In genomic region chr7:139495726-139496125, GRCh38 we compare ENCODE assay signal across 24 cellular contexts. TPM values are rescaled to one million over a fixed set of nuclear protein-coding genes. Genes with fewer than 3 reads are reported as not detected.
A peak's percentile ranks its signal among the peaks of the same experiment; 100 is the strongest.
DNase-seq lines count a peak whose midpoint lies in the region; ATAC-seq, FAIRE-seq and TF ChIP-seq lines count a peak whose summit lies in the region.
"Had no signal": no experiment of that assay in that cellular context is flagged by ENCODE, and none has a peak within 500 bp of the region (broad histone marks: within the 10 kb centered on the region; RNA-seq: fewer than 3 reads in every experiment).

No MANE protein-coding gene starts in this region.

- H3K4me1 Mint-ChIP-seq in stimulated activated naive CD8-positive, alpha-beta T cell treated with anti-CD3 and anti-CD28 coated beads, Interleukin-15, amount 100 ng/mL, for 72 hours: peaks cover 30% of the 10 kb centered on the region

- H3K4me2 ChIP-seq in BLaER1 treated with 17β-estradiol and CSF1 and Interleukin-3, amounts not matched to agents 10 nM and 100 nM: peak overlapping the region; percentile 75 to 95 (median 86)
- no peak overlapping the region for H3K4me2 ChIP-seq in K562 (ENCODE audit: insufficient read depth, low read length)

- H3K27me3 Mint-ChIP-seq in stimulated activated naive CD8-positive, alpha-beta T cell treated with anti-CD3 and anti-CD28 coated beads, Interleukin-15, amount 100 ng/mL, for 72 hours: peaks cover 9% of the 10 kb centered on the region

- DNase-seq in K562 (ENCODE audit: extremely low read depth in 1 of 4, low spot score in 3 of 4) (no peak), hypothalamus (lab: John Stamatoyannopoulos, UW) (no peak)
- DNase-seq in stimulated activated naive CD8-positive, alpha-beta T cell treated with anti-CD3 and anti-CD28 coated beads, Interleukin-15, amount 100 ng/mL, for 72 hours: no peak
- DNase-seq in activated CD4-positive, CD25-positive, alpha-beta regulatory T cell (lab: John Stamatoyannopoulos, UW): no peak
- DNase-seq: activated naive CD4-positive, alpha-beta T cell; AML-193; foreskin keratinocyte; GOT3; mucosa of descending colon; NCI-H1105 treated with DMSO at 0.1 percent for 48 hours; NCI-H2171 treated with DMSO at 0.1 percent for 48 hours; NCI-H526 treated with DMSO at 0.1 percent for 48 hours; psoas muscle; SHP77 treated with DMSO at 0.1 percent for 48 hours; stimulated activated CD4-positive, alpha-beta T cell treated with anti-CD3 and anti-CD28 coated beads, Interleukin-2, amount 100 ng/mL, for 48 hours had no signal

- H3K4me3 Mint-ChIP-seq in stimulated activated naive CD8-positive, alpha-beta T cell treated with anti-CD3 and anti-CD28 coated beads, Interleukin-15, amount 100 ng/mL, for 72 hours: no peak overlapping the region
- H3K4me3 Mint-ChIP-seq: type B pancreatic cell had no signal

- CTCF ChIA-PET in K562 (lab: Yijun Ruan, JAX; ENCODE audit: low intra/inter-chr PET ratio): no interaction called here

- H3K9me3 ChIP-seq in BLaER1 treated with 17β-estradiol and CSF1 and Interleukin-3, amounts not matched to agents 10 nM and 100 nM (replicated peaks in 1 of 11): peaks cover 10 to 15% (median 13%) of the 10 kb centered on the region in 11 experiments; a peak in 20 of 22 replicates
- no peaks in the 10 kb centered on the region for H3K9me3 ChIP-seq in K562 (replicated peaks; ENCODE audit: control insufficient read depth, insufficient read depth, low read depth, low read length)

- TF ChIP-seq RAD21 in K562 (CRISPR knock-in tag; conservative IDR thresholded peaks at IDR 0.05 in 1 of 2, IDR thresholded peaks at IDR 0.05 in 1 of 2): no peak

- POLR2A ChIA-PET in K562 (lab: Yijun Ruan, JAX): interaction anchor here (0.7 kb wide), 1 partner anchor 53 kb away, joined by 4 read pairs; no protein-coding TSS in a partner anchor

- BruUV-seq in K562 (replicated peaks; lab: Mats Ljungman, UMichigan): no TSS peak

- peak overlapping the region; percentile 7 to 61 (median 51); a peak in 14 of 22 replicates for H3K9ac ChIP-seq in BLaER1 treated with 17β-estradiol and CSF1 and Interleukin-3, amounts not matched to agents 10 nM and 100 nM
- H3K9ac ChIP-seq in K562 (ENCODE audit: insufficient read depth in 1 of 2, low read depth in 2 of 2, low read length in 2 of 2): 0 out of 4 replicates have a peak overlapping the region, but pooled peaks of 1 of the 2 experiments have one; percentile 32

- peak overlapping the region in 1 of 10 experiments; percentile 47; a peak in 3 of 20 replicates for H3K4me3 ChIP-seq in BLaER1 treated with 17β-estradiol and CSF1 and Interleukin-3, amounts not matched to agents 10 nM and 100 nM
- H3K4me3 ChIP-seq in K562: no peak overlapping the region
- H3K4me3 ChIP-seq: mucosa of descending colon, psoas muscle had no signal

- H3K79me2 ChIP-seq in K562 (ENCODE audit: control insufficient read depth, insufficient read depth, low read length): no peaks in the 10 kb centered on the region

- no peak overlapping the region for H2AFZ ChIP-seq in K562 (ENCODE audit: low read depth, low read length)

- H3K9me1 ChIP-seq in K562 (ENCODE audit: control insufficient read depth, insufficient read depth, low read length): no peaks in the 10 kb centered on the region

- peak; percentile 7 for ATAC-seq in GM18511 (IDR thresholded peaks at IDR 0.05; ENCODE audit: unreplicated experiment)
- peak; percentile 6 for ATAC-seq in HG02973 (IDR thresholded peaks at IDR 0.05; ENCODE audit: unreplicated experiment)
- no peak for ATAC-seq in K562
- no peak for ATAC-seq in stimulated activated naive CD8-positive, alpha-beta T cell treated with anti-CD3 and anti-CD28 coated beads, Interleukin-15, amount 100 ng/mL, for 72 hours
- ATAC-seq: foreskin keratinocyte, mucosa of descending colon, psoas muscle had no signal

- intact Hi-C loops in K562 (cut with micrococcal nuclease): loop anchor here (5.0 kb wide), 1 partner anchor 153 kb away; the partner anchor contains the start of gene FMC1

- no peak for TF ChIP-seq EP300 in K562 (IDR thresholded peaks at IDR 0.05; ENCODE audit: low read length)

- no peak for TF ChIP-seq POLR2A in K562 (conservative IDR thresholded peaks at IDR 0.05)

- TF ChIP-seq CTCF in K562 (IDR thresholded peaks at IDR 0.05 in 2 of 3, conservative IDR thresholded peaks at IDR 0.05 in 1 of 3; ENCODE audit: insufficient read depth in 2 of 3, low read depth in 1 of 3, low read length in 3 of 3): no peak

- in situ Hi-C loops in K562 (cut with MboI): no loop called here

- no peaks in the 10 kb centered on the region for H3K27me3 ChIP-seq in BLaER1 treated with 17β-estradiol and CSF1 and Interleukin-3, amounts not matched to agents 10 nM and 100 nM
- H3K27me3 ChIP-seq in K562 (ENCODE audit: control insufficient read depth in 2 of 2, insufficient read depth in 2 of 2, low read length in 2 of 2): peaks cover 36 to 51% of the 10 kb centered on the region in 2 experiments

- WGBS in K562 (ENCODE audit: insufficient coverage, low coverage, missing lambda C conversion rate): 9% methylated on average over 6 of the region's 6 CpGs

- no peak for FAIRE-seq in K562 (lab: Jason Lieb, UNC)
- FAIRE-seq: astrocyte, islet of Langerhans had no signal

- peaks cover 7 to 13% of the 10 kb centered on the region in 2 donors for H3K9me3 Mint-ChIP-seq in stimulated activated naive CD8-positive, alpha-beta T cell treated with anti-CD3 and anti-CD28 coated beads, Interleukin-15, amount 100 ng/mL, for 72 hours

- H3K4me1 ChIP-seq in BLaER1 treated with 17β-estradiol and CSF1 and Interleukin-3, amounts not matched to agents 10 nM and 100 nM: peaks cover 21 to 32% (median 29%) of the 10 kb centered on the region in 10 experiments
- H3K4me1 ChIP-seq in K562 (replicated peaks in 1 of 2; ENCODE audit: control insufficient read depth in 2 of 2, insufficient read depth in 2 of 2, low read length in 2 of 2): peaks cover 0 to 10% of the 10 kb centered on the region in 2 experiments; a peak in 2 of 5 replicates
- H3K4me1 ChIP-seq: foreskin keratinocyte, psoas muscle had no signal

- H3K27ac Mint-ChIP-seq in stimulated activated naive CD8-positive, alpha-beta T cell treated with anti-CD3 and anti-CD28 coated beads, Interleukin-15, amount 100 ng/mL, for 72 hours: peak overlapping the region in 1 of 2 donors; percentile 45

- H4K20me1 ChIP-seq in BLaER1 treated with 17β-estradiol and CSF1 and Interleukin-3, amounts not matched to agents 10 nM and 100 nM: no peaks in the 10 kb centered on the region; a peak in 1 of 22 replicates
- H4K20me1 ChIP-seq in K562 (replicated peaks; ENCODE audit: control insufficient read depth, insufficient read depth, low read length): peaks cover 10% of the 10 kb centered on the region; the same call in 1 of the 2 replicates

- H3K27ac ChIP-seq in BLaER1 treated with 17β-estradiol and CSF1 and Interleukin-3, amounts not matched to agents 10 nM and 100 nM: peak overlapping the region in 9 of 11 experiments; percentile 39 to 73 (median 66); a peak in 19 of 22 replicates
- H3K27ac ChIP-seq in K562 (ENCODE audit: extremely low read depth, low read depth, low read length): no peak overlapping the region
- H3K27ac ChIP-seq: foreskin keratinocyte, psoas muscle had no signal

- H3K36me3 ChIP-seq in BLaER1 treated with 17β-estradiol and CSF1 and Interleukin-3, amounts not matched to agents 10 nM and 100 nM: no peaks in the 10 kb centered on the region
- H3K36me3 ChIP-seq in K562 (ENCODE audit: control insufficient read depth, insufficient read depth, low read length): no peaks in the 10 kb centered on the region

TF ChIP-seq in K562, 482 proteins besides CTCF, POLR2A, EP300 and RAD21 (continues in another document):
- 0 out of 2 replicates have a peak, but pooled peaks have one; percentile 14 for TF ChIP-seq STAG1 (CRISPR knock-in tag; IDR thresholded peaks at IDR 0.05; ENCODE audit: borderline replicate concordance)

RNA-seq across cellular contexts. Expression of gene KLRG2, which starts 12.3 kb away (rescaled TPM):
- total RNA-seq in K562 (2011; cell fraction: chromatin; rRNA removed; ENCODE audit: low replicate concordance): not detected in 2 replicates
- total RNA-seq in K562 (2011; cell fraction: nucleolus; rRNA removed): not detected in 2 replicates
- not detected in 2 replicates for total RNA-seq in K562 (2011; cell fraction: nucleoplasm; rRNA removed)
- total RNA-seq in K562 (2014; rRNA removed) (not detected in 2 replicates), K562 (2014; rRNA removed; fragmentation: Illumina TruSeq; extraction: Trizol) (not detected in 2 replicates), K562 (2015; rRNA removed; fragmentation: Illumina TruSeq; extraction: Trizol) (not detected in 2 replicates), K562 (2021) (not detected in 2 replicates)
- polyA plus RNA-seq in K562 (2011; rRNA removed) (not detected in 2 replicates), K562 (2014; fragmentation: Illumina TruSeq; extraction: Trizol) (not detected in 2 replicates), K562 (2014; fragmentation: Nextera tagmentation; extraction: Ambion mirVana) (not detected), K562 (2014; rRNA removed) (not detected in 2 replicates)
- not detected in 2 replicates for polyA plus RNA-seq in K562 (2011; cell fraction: cytosol; rRNA removed)
- not detected in 2 replicates for polyA plus RNA-seq in K562 (2011; cell fraction: nucleus; rRNA removed)
- 0.04 TPM in 1 of 2 replicates, not detected in the other for polyA plus RNA-seq in K562 (2012)
- polyA minus RNA-seq in K562 (2011; rRNA and poly(A)+ RNA removed): not detected in 2 replicates
- not detected in 2 replicates for polyA minus RNA-seq in K562 (2011; cell fraction: cytosol; rRNA and poly(A)+ RNA removed)
- polyA minus RNA-seq in K562 (2011; cell fraction: nucleus; rRNA and poly(A)+ RNA removed): not detected in 2 replicates
- total RNA-seq: mucosa of descending colon, psoas muscle, skeletal muscle tissue had no signal

RNA-seq across cellular contexts. Expression of gene CLEC2L, which starts 27.8 kb away (rescaled TPM):
- 0.32 and 1.4 TPM in 2 replicates for total RNA-seq in K562 (2011; cell fraction: chromatin; rRNA removed; ENCODE audit: low replicate concordance)
- 2.3 and 3.4 TPM in 2 replicates for total RNA-seq in K562 (2011; cell fraction: nucleolus; rRNA removed)
- 0.92 and 1.5 TPM in 2 replicates for total RNA-seq in K562 (2011; cell fraction: nucleoplasm; rRNA removed)
- total RNA-seq in K562 (2014; rRNA removed): 1.6 and 4.1 TPM in 2 replicates
- total RNA-seq in K562 (2014; rRNA removed; fragmentation: Illumina TruSeq; extraction: Trizol): 0.73 and 0.87 TPM in 2 replicates
- 1.5 and 1.8 TPM in 2 replicates for total RNA-seq in K562 (2015; rRNA removed; fragmentation: Illumina TruSeq; extraction: Trizol)
- total RNA-seq in K562 (2021): 5.4 and 5.5 TPM in 2 replicates
- 0.84 and 26.0 TPM in 2 replicates for polyA plus RNA-seq in K562 (2011; rRNA removed)
- 4.2 and 37.0 TPM in 2 replicates for polyA plus RNA-seq in K562 (2011; cell fraction: cytosol; rRNA removed)
- 2.4 and 31.5 TPM in 2 replicates for polyA plus RNA-seq in K562 (2011; cell fraction: nucleus; rRNA removed)
- 4.2 and 5.7 TPM in 2 replicates for polyA plus RNA-seq in K562 (2012)
- polyA plus RNA-seq in K562 (2014; fragmentation: Illumina TruSeq; extraction: Trizol): 1.9 and 2.9 TPM in 2 replicates
- polyA plus RNA-seq in K562 (2014; fragmentation: Nextera tagmentation; extraction: Ambion mirVana): 1 to 10 TPM in 1 of 2 experiments, under 1 TPM in 1; 0.94 to 2.1 TPM
- 5.3 and 7.1 TPM in 2 replicates for polyA plus RNA-seq in K562 (2014; rRNA removed)
- 2.2 TPM in 1 of 2 replicates, not detected in the other for polyA minus RNA-seq in K562 (2011; rRNA and poly(A)+ RNA removed)
- 2.9 TPM in 1 of 2 replicates, not detected in the other for polyA minus RNA-seq in K562 (2011; cell fraction: cytosol; rRNA and poly(A)+ RNA removed)
- 0.67 and 9.7 TPM in 2 replicates for polyA minus RNA-seq in K562 (2011; cell fraction: nucleus; rRNA and poly(A)+ RNA removed)
- total RNA-seq: astrocyte, epithelial cell of proximal tubule, foreskin keratinocyte, lower leg skin, mucosa of descending colon had no signal
- polyA plus RNA-seq: foreskin keratinocyte had no signal

Comparison
In these comparisons a context has a peak if more than half of its experiments do, and no peak if none do; other contexts are left out.
1. ATAC-seq: peak in GM18511 (single experiment) and HG02973 (single experiment); none in K562 (single experiment) and stimulated activated naive CD8-positive, alpha-beta T cell treated with anti-CD3 and anti-CD28 coated beads, Interleukin-15, amount 100 ng/mL, for 72 hours (single experiment).